Comparison of ENCODE assay signal across 1 cellular context in genomic region chr5:52787600-52788504, GRCh38.
A peak's percentile ranks its signal among the peaks of the same experiment; 100 is the strongest.
TF ChIP-seq lines count a peak whose summit lies in the region.

Gene ITGA1, plus strand, starts transcription at chr5:52787916. Its CDS starts 438 bp downstream, at chr5:52788354.
Gene PELO, plus strand, starts transcription at chr5:52787916. Its CDS starts 12,479 bp downstream, at chr5:52800395.

TF ChIP-seq in WTC11, 78 proteins besides CTCF, POLR2A, EP300 and RAD21 (continued from another document and continues in another):
- TF ChIP-seq STAT6 (CRISPR knock-in tag; conservative IDR thresholded peaks at IDR 0.05; ENCODE audit: low read depth): no peak
- TF ChIP-seq NR3C1 (CRISPR knock-in tag; conservative IDR thresholded peaks at IDR 0.05; ENCODE audit: low read depth): no peak
- peak; percentile 62; the same call in 1 of the 2 replicates for TF ChIP-seq FOXP4 (CRISPR knock-in tag; IDR thresholded peaks at IDR 0.05)
- TF ChIP-seq MXD4 (CRISPR knock-in tag; IDR thresholded peaks at IDR 0.05; ENCODE audit: borderline replicate concordance): no peak
- TF ChIP-seq ZNF423 (CRISPR knock-in tag; IDR thresholded peaks at IDR 0.05): peak; percentile 94
- no peak for TF ChIP-seq NR2C2 (CRISPR knock-in tag; IDR thresholded peaks at IDR 0.05)
- no peak for TF ChIP-seq FOXJ3 (CRISPR knock-in tag; IDR thresholded peaks at IDR 0.05; ENCODE audit: borderline replicate concordance)
- TF ChIP-seq MYBL2 (CRISPR knock-in tag; IDR thresholded peaks at IDR 0.05): no peak
- TF ChIP-seq OVOL2 (CRISPR knock-in tag; IDR thresholded peaks at IDR 0.05; ENCODE audit: borderline replicate concordance): no peak
- TF ChIP-seq ZNF121 (CRISPR knock-in tag; IDR thresholded peaks at IDR 0.05): no peak
- no peak for TF ChIP-seq PRDM15 (CRISPR knock-in tag; IDR thresholded peaks at IDR 0.05)
- TF ChIP-seq JAZF1 (CRISPR knock-in tag; IDR thresholded peaks at IDR 0.05): no peak
- no peak for TF ChIP-seq ERG (CRISPR knock-in tag; IDR thresholded peaks at IDR 0.05)
- no peak for TF ChIP-seq GTF2I (CRISPR knock-in tag; conservative IDR thresholded peaks at IDR 0.05)
- TF ChIP-seq TCF7 (CRISPR knock-in tag; IDR thresholded peaks at IDR 0.05; ENCODE audit: low read depth): no peak
- no peak for TF ChIP-seq ATF2 (CRISPR knock-in tag; IDR thresholded peaks at IDR 0.05; ENCODE audit: borderline replicate concordance, low read depth)
- peak; percentile 80 for TF ChIP-seq ETV6 (CRISPR knock-in tag; IDR thresholded peaks at IDR 0.05)
- TF ChIP-seq NFYB (CRISPR knock-in tag; conservative IDR thresholded peaks at IDR 0.05; ENCODE audit: low read depth): no peak
- TF ChIP-seq SMAD3 (CRISPR knock-in tag; IDR thresholded peaks at IDR 0.05; ENCODE audit: borderline replicate concordance): 0 out of 2 replicates have a peak, but pooled peaks have one; percentile 42
- no peak for TF ChIP-seq ESRRA (CRISPR knock-in tag; IDR thresholded peaks at IDR 0.05; ENCODE audit: borderline replicate concordance)
- no peak for TF ChIP-seq E2F5 (CRISPR knock-in tag; IDR thresholded peaks at IDR 0.05)
- 0 out of 2 replicates have a peak, but pooled peaks have one; percentile 20 for TF ChIP-seq ZNF232 (CRISPR knock-in tag; IDR thresholded peaks at IDR 0.05)
- no peak for TF ChIP-seq TEAD1 (CRISPR knock-in tag; IDR thresholded peaks at IDR 0.05)
- no peak for TF ChIP-seq JUN (CRISPR knock-in tag; IDR thresholded peaks at IDR 0.05)
- TF ChIP-seq PRRX2 (CRISPR knock-in tag; IDR thresholded peaks at IDR 0.05): no peak
- TF ChIP-seq ZNF281 (CRISPR knock-in tag; IDR thresholded peaks at IDR 0.05): no peak
- TF ChIP-seq ATF6 (CRISPR knock-in tag; IDR thresholded peaks at IDR 0.05): no peak
- TF ChIP-seq ARID4B (CRISPR knock-in tag; IDR thresholded peaks at IDR 0.05; ENCODE audit: borderline replicate concordance): no peak
- no peak for TF ChIP-seq PREB (CRISPR knock-in tag; IDR thresholded peaks at IDR 0.05; ENCODE audit: borderline replicate concordance)
- TF ChIP-seq CDX4 (CRISPR knock-in tag; IDR thresholded peaks at IDR 0.05; ENCODE audit: borderline replicate concordance): no peak
- TF ChIP-seq GABPB1 (CRISPR knock-in tag; IDR thresholded peaks at IDR 0.05): 0 out of 2 replicates have a peak, but pooled peaks have one; percentile 42
